ENCODE assay signal across 2 cellular contexts in the genomic region with DNA sequence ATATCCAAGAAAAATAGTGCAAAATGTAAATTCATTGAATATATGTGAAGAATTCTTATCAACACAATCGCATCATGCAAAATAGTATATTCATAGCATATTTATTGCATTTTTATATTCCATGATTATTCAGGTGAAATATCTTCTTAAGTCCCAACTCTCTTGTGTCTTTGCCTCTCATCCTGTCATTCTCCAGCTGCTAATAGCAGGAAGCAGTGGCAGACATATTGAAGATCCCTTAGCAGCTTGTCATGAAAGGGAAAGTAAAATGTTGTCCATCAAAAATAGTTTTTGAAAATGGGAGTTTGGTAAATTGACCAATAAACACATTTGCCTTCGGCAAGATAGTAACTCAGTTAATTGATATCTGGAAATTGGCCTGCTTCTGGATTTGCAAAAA.
TF ChIP-seq lines count a peak whose summit lies in the region.

No MANE protein-coding gene starts in this region.

TF ChIP-seq in IMR-90, 13 proteins besides CTCF, POLR2A, EP300 and RAD21 (continued from another document):
- no peak for TF ChIP-seq MXI1 (IDR thresholded peaks at IDR 0.05; ENCODE audit: borderline replicate concordance, low read depth, low read length)
- TF ChIP-seq FOS (IDR thresholded peaks at IDR 0.05; ENCODE audit: low read depth, low read length) = no peak
- no peak for TF ChIP-seq USF2 (IDR thresholded peaks at IDR 0.05; ENCODE audit: low read depth, low read length)
- no peak for TF ChIP-seq RFX5 (IDR thresholded peaks at IDR 0.05; ENCODE audit: low read depth, low read length)
- no peak for TF ChIP-seq CHD1 (IDR thresholded peaks at IDR 0.05; ENCODE audit: low read depth, low read length)
- TF ChIP-seq CEBPB (IDR thresholded peaks at IDR 0.05; ENCODE audit: low read depth, low read length) = no peak
- TF ChIP-seq NFE2L2 (IDR thresholded peaks at IDR 0.05; ENCODE audit: low read depth, low read length) = no peak
- no peak for TF ChIP-seq MAFK (IDR thresholded peaks at IDR 0.05; ENCODE audit: low read depth, low read length)

TF ChIP-seq in neural cell, 6 proteins besides CTCF, POLR2A, EP300 and RAD21 (continued from another document):
- no peak for TF ChIP-seq EZH2 (IDR thresholded peaks at IDR 0.05; ENCODE audit: borderline replicate concordance, insufficient read depth, low read length, poor library complexity, severe bottlenecking)
- TF ChIP-seq, protein P1, sequence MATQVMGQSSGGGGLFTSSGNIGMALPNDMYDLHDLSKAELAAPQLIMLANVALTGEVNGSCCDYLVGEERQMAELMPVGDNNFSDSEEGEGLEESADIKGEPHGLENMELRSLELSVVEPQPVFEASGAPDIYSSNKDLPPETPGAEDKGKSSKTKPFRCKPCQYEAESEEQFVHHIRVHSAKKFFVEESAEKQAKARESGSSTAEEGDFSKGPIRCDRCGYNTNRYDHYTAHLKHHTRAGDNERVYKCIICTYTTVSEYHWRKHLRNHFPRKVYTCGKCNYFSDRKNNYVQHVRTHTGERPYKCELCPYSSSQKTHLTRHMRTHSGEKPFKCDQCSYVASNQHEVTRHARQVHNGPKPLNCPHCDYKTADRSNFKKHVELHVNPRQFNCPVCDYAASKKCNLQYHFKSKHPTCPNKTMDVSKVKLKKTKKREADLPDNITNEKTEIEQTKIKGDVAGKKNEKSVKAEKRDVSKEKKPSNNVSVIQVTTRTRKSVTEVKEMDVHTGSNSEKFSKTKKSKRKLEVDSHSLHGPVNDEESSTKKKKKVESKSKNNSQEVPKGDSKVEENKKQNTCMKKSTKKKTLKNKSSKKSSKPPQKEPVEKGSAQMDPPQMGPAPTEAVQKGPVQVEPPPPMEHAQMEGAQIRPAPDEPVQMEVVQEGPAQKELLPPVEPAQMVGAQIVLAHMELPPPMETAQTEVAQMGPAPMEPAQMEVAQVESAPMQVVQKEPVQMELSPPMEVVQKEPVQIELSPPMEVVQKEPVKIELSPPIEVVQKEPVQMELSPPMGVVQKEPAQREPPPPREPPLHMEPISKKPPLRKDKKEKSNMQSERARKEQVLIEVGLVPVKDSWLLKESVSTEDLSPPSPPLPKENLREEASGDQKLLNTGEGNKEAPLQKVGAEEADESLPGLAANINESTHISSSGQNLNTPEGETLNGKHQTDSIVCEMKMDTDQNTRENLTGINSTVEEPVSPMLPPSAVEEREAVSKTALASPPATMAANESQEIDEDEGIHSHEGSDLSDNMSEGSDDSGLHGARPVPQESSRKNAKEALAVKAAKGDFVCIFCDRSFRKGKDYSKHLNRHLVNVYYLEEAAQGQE (IDR thresholded peaks at IDR 0.05; ENCODE audit: borderline replicate concordance) = no peak
- no peak for TF ChIP-seq MXI1 (conservative IDR thresholded peaks at IDR 0.05; ENCODE audit: poor library complexity, severe bottlenecking)
- no peak for TF ChIP-seq POLR2AphosphoS5 (IDR thresholded peaks at IDR 0.05)
